Comparison of ENCODE assay signal across 8 cellular contexts in the genomic region with DNA sequence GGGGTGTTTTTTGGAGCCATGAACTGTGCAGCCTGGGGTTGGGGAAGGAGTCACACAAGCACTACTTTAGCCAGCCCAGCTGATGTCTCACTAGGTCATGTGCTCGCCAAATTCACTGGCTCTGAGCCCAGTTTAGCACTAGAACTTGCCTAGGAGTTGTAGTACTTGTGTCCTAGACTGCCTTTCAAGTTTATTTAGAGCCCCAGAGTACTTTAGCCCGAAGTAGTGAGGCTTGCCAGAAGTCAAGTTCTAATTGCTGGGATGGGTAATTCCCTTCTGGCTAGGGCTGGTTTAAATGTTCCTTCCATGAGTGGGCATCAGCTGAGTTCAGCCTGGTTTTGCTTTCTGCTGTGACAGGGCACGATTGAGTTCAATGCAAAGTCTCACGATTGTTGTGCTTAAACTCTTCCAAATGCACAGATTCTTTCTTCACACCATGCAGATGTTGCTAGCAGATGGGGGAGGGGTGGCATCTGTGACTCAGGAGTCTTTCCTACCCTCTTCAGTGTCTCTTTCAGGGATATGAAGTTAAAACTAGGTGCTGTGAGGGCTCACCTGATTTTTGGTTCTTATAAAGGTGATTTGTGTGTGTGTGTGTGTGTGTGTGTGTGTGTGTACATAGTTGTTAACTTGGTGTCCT.
DNase-seq lines count a peak whose midpoint lies in the region; ATAC-seq and TF ChIP-seq lines count a peak whose summit lies in the region.

No MANE protein-coding gene starts in this region.

- CTCF ChIA-PET in RWPE1 (lab: Yijun Ruan, JAX) = interaction anchor here (0.6 kb wide), 1 partner anchor 390 kb away, joined by 3 read pairs; no protein-coding TSS in a partner anchor

- intact Hi-C loops in psoas muscle (cut with DNase I) = no loop called here

- H3K9me3 ChIP-seq in psoas muscle = no peaks in the 10 kb centered on the region

- ATAC-seq in psoas muscle (peak; percentile 28 to 80 (median 69)), GM18861 (IDR thresholded peaks at IDR 0.05; ENCODE audit: unreplicated experiment) (no peak)

- no peaks in the 10 kb centered on the region for H3K4me1 ChIP-seq in psoas muscle

- no peak overlapping the region for H3K4me3 ChIP-seq in psoas muscle

- no peaks in the 10 kb centered on the region for H3K36me3 ChIP-seq in psoas muscle (ENCODE audit: insufficient read depth in 1 of 2, low read depth in 1 of 2)

- POLR2A ChIA-PET in RWPE1 (lab: Yijun Ruan, JAX; ENCODE audit: low non-redundant PET) = no interaction called here

- no peak for TF ChIP-seq CTCF in RWPE1 (conservative IDR thresholded peaks at IDR 0.05; ENCODE audit: low read depth)
- TF ChIP-seq CTCF in psoas muscle (IDR thresholded peaks at IDR 0.05) = no peak

- H3K27ac ChIP-seq in RWPE1 (peak overlapping the region; percentile 22; the same call in 1 of the 2 replicates), psoas muscle (no peak overlapping the region)

- in situ Hi-C loops in KBM-7 (cut with MboI; ENCODE audit: low pct_unique_long_range_greater_than_20kb, low sequenced_read_pairs) = no loop called here

- WGBS in psoas muscle, 3 donors = 18 to 30% (median 19%) methylated on average over 4 of the region's 4 CpGs

- H3K27me3 ChIP-seq in psoas muscle (ENCODE audit: insufficient read depth in 3 of 3, low read length in 2 of 3) = no peaks in the 10 kb centered on the region

- peak; percentile 10 for DNase-seq in CD1c-positive myeloid dendritic cell (ENCODE audit: extremely low spot score)
- no peak for DNase-seq in RWPE1 (ENCODE audit: low spot score)
- peak; percentile 70 for DNase-seq in fibroblast of the conjunctiva (ENCODE audit: low read depth)
- DNase-seq in psoas muscle = peak; percentile 71
- DNase-seq in SKM-1 treated with dmso at 0.1 percent for 144 hours (lab: John Stamatoyannopoulos, UW; ENCODE audit: unreplicated experiment) = no peak
- DNase-seq in KBM-7 = no peak
- DNase-seq in LoVo (ENCODE audit: low spot score) = no peak

Comparison
In these comparisons a context has a peak if more than half of its experiments do, and no peak if none do; other contexts are left out.
1. DNase-seq: peak in CD1c-positive myeloid dendritic cell (single experiment), fibroblast of the conjunctiva (single experiment) and psoas muscle (2 of 2); none in RWPE1 (single experiment), SKM-1 treated with dmso at 0.1 percent for 144 hours (single experiment), KBM-7 (single experiment) and LoVo (single experiment).